In the genomic region with DNA sequence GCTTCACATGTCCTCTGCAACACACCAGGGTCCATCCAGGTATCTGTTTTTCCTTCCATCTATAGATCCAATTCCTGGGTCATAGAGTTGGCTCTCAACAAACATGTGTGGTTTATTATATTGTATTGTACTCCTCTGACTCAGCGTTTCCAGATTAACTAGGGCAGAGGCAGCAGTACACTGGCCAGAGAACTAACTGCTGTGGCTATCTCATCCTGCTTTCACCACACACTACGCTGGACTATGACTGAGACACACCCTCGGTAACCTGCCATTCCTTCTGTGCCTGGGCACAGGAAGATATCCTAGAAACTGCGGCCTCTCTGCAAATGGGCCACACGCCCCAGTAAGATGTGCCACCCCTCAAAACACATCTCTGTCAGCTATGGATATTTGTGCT, we compare ENCODE assay signal across 11 cellular contexts.
DNase-seq lines count a peak whose midpoint lies in the region; ATAC-seq and TF ChIP-seq lines count a peak whose summit lies in the region.
"Had no signal": no experiment of that assay in that cellular context is flagged by ENCODE, and none has a peak within 500 bp of the region (broad histone marks: within the 10 kb centered on the region; RNA-seq: fewer than 3 reads in every experiment).

No MANE protein-coding gene starts in this region.

- no peaks in the 10 kb centered on the region for H3K36me3 ChIP-seq in mammary epithelial cell (ENCODE audit: insufficient read depth, low read length)
- H3K36me3 ChIP-seq in left lung, result no peaks in the 10 kb centered on the region

- dilution Hi-C loops in mammary epithelial cell (cut with HindIII; ENCODE audit: low sequenced_read_pairs), result no loop called here

- no peak overlapping the region for H3K4me3 ChIP-seq in mammary epithelial cell (replicated peaks in 1 of 3; ENCODE audit: insufficient read depth in 1 of 3, low read depth in 2 of 3, low read length in 3 of 3)
- H3K4me3 ChIP-seq in left lung, result no peak overlapping the region

- no peak overlapping the region for H3K9ac ChIP-seq in mammary epithelial cell (ENCODE audit: insufficient read depth, low read length)

- H3K9me3 ChIP-seq in mammary epithelial cell (replicated peaks; ENCODE audit: insufficient read depth, low read length) (no peaks in the 10 kb centered on the region), left lung (no peaks in the 10 kb centered on the region)

- intact Hi-C loops in mammary epithelial cell (cut with micrococcal nuclease), result no loop called here
- intact Hi-C loops in left lung (cut with DNase I), result no loop called here

- H3K4me3 Mint-ChIP-seq in endothelial cell (ENCODE audit: unreplicated experiment), result no peak overlapping the region
- H3K4me3 Mint-ChIP-seq: CD4-positive, CD25-positive, alpha-beta regulatory T cell; stimulated activated memory B cell treated with anti-CD40 and anti-IgM and Interleukin-4, amounts not matched to agents 10 μg/mL and 1 μg/mL and 100 μg/mL, for 72 hours had no signal

- BruUV-seq in mammary epithelial cell (replicated peaks; lab: Mats Ljungman, UMichigan), result no TSS peak

- CTCF ChIA-PET in mammary epithelial cell (lab: Charles Lee; ENCODE audit: low non-redundant PET), result no interaction called here

- H2AFZ ChIP-seq in mammary epithelial cell (ENCODE audit: low read depth, low read length), result no peak overlapping the region

- H3K27me3 Mint-ChIP-seq in endothelial cell (ENCODE audit: unreplicated experiment), result no peaks in the 10 kb centered on the region
- H3K27me3 Mint-ChIP-seq: stimulated activated memory B cell treated with anti-CD40 and anti-IgM and Interleukin-4, amounts not matched to agents 10 μg/mL and 1 μg/mL and 100 μg/mL, for 72 hours had no signal

- 58% methylated on average over 5 of the region's 5 CpGs for WGBS in mammary epithelial cell (ENCODE audit: low coverage, missing lambda C conversion rate)

- peaks cover 4% of the 10 kb centered on the region for H3K36me3 Mint-ChIP-seq in endothelial cell (ENCODE audit: low read depth, unreplicated experiment)
- H3K36me3 Mint-ChIP-seq: CD4-positive, CD25-positive, alpha-beta regulatory T cell; stimulated activated memory B cell treated with anti-CD40 and anti-IgM and Interleukin-4, amounts not matched to agents 10 μg/mL and 1 μg/mL and 100 μg/mL, for 72 hours had no signal

- H3K4me1 ChIP-seq in mammary epithelial cell (ENCODE audit: insufficient read depth, low read length) (no peaks in the 10 kb centered on the region), left lung (peaks cover 0 to 13% of the 10 kb centered on the region in 2 donors)

- H3K4me2 ChIP-seq in mammary epithelial cell (ENCODE audit: insufficient read depth, low read depth, low read length), result no peak overlapping the region

- peak; percentile 68 for ATAC-seq in left lung
- no peak for ATAC-seq in GM21360 (IDR thresholded peaks at IDR 0.05; ENCODE audit: unreplicated experiment)
- ATAC-seq: stimulated activated memory B cell treated with anti-CD40 and anti-IgM and Interleukin-4, amounts not matched to agents 10 μg/mL and 1 μg/mL and 100 μg/mL, for 72 hours had no signal

- H3K27ac ChIP-seq in mammary epithelial cell (ENCODE audit: insufficient read depth, low read depth, low read length), result no peak overlapping the region
- peak overlapping the region in 1 of 2 donors; percentile 51 for H3K27ac ChIP-seq in left lung

- H4K20me1 ChIP-seq in mammary epithelial cell (ENCODE audit: insufficient read depth, low read length), result no peaks in the 10 kb centered on the region

- in situ Hi-C loops in mammary epithelial cell (cut with MboI; ENCODE audit: low sequenced_read_pairs in 2 of 2), result no loop called here

- TF ChIP-seq CTCF in mammary epithelial cell (conservative IDR thresholded peaks at IDR 0.05 in 1 of 2, IDR thresholded peaks at IDR 0.05 in 1 of 2; ENCODE audit: extremely low read depth in 1 of 2, insufficient read depth in 1 of 2, low read depth in 1 of 2, low read length in 2 of 2) (no peak), left lung (IDR thresholded peaks at IDR 0.05) (no peak), endothelial cell (IDR thresholded peaks at IDR 0.05; ENCODE audit: unreplicated experiment) (no peak)

- DNase-seq in AG08396 (ENCODE audit: low spot score) (peak; percentile 30), NCI-H146 (lab: John Stamatoyannopoulos, UW) (peak; percentile 22), mammary epithelial cell (peak; percentile 21), left lung (no peak), T-helper 1 cell (no peak), SIG-M5 treated with dmso at 0.1 percent for 504 hours (lab: John Stamatoyannopoulos, UW; ENCODE audit: unreplicated experiment) (no peak), endothelial cell (ENCODE audit: low spot score) (no peak)
- DNase-seq: CD4-positive, CD25-positive, alpha-beta regulatory T cell; RPMI8226 had no signal

- H3K79me2 ChIP-seq in mammary epithelial cell (ENCODE audit: insufficient read depth, low read length), result no peaks in the 10 kb centered on the region

- H3K27me3 ChIP-seq in mammary epithelial cell (ENCODE audit: insufficient read depth, low read length) (no peaks in the 10 kb centered on the region), left lung (no peaks in the 10 kb centered on the region)

- H3K9me3 Mint-ChIP-seq in endothelial cell (ENCODE audit: unreplicated experiment), result no peaks in the 10 kb centered on the region
- H3K9me3 Mint-ChIP-seq: stimulated activated memory B cell treated with anti-CD40 and anti-IgM and Interleukin-4, amounts not matched to agents 10 μg/mL and 1 μg/mL and 100 μg/mL, for 72 hours had no signal

- H3K4me1 Mint-ChIP-seq in endothelial cell (ENCODE audit: unreplicated experiment), result peaks cover 13% of the 10 kb centered on the region
- H3K4me1 Mint-ChIP-seq: stimulated activated memory B cell treated with anti-CD40 and anti-IgM and Interleukin-4, amounts not matched to agents 10 μg/mL and 1 μg/mL and 100 μg/mL, for 72 hours had no signal

- no peak overlapping the region for H3K27ac Mint-ChIP-seq in endothelial cell (ENCODE audit: unreplicated experiment)
- H3K27ac Mint-ChIP-seq: CD4-positive, CD25-positive, alpha-beta regulatory T cell; stimulated activated memory B cell treated with anti-CD40 and anti-IgM and Interleukin-4, amounts not matched to agents 10 μg/mL and 1 μg/mL and 100 μg/mL, for 72 hours had no signal

Comparison
In these comparisons a context has a peak if more than half of its experiments do, and no peak if none do; other contexts are left out.
1. DNase-seq: peak in AG08396 (single experiment), NCI-H146 (single experiment) and mammary epithelial cell (single experiment); none in left lung (0 of 2), T-helper 1 cell (0 of 5), SIG-M5 treated with dmso at 0.1 percent for 504 hours (single experiment) and endothelial cell (single experiment).